33 cellular contexts compared by ENCODE assay signal in the genomic region with DNA sequence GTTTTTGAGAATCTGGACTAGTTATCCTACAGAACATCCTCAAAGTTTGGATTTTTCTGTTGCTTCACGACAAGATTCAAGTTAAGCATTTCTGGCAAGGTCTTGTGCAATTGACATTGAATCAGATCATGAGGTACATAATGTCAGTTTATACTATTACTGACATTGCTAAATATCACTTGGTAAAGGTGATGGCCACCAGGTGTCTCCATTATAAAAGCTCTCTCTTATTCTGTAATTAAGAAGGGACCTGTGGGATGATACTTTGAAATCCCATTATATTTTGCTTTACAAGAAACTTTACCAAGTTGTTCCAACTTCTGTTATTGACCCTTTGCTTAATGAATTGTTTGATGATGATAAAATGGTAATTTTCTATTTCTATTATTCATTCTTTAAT.
DNase-seq lines count a peak whose midpoint lies in the region; ATAC-seq, FAIRE-seq and TF ChIP-seq lines count a peak whose summit lies in the region.
"Had no signal": no experiment of that assay in that cellular context is flagged by ENCODE, and none has a peak within 500 bp of the region (broad histone marks: within the 10 kb centered on the region; RNA-seq: fewer than 3 reads in every experiment).

No MANE protein-coding gene starts in this region.

- no peak overlapping the region for H2AFZ ChIP-seq in MM.1S (ENCODE audit: low read length)

- H3K9ac ChIP-seq in MM.1S (ENCODE audit: low read length) = no peak overlapping the region

- H3K4me2 ChIP-seq in MM.1S (ENCODE audit: low read depth, low read length) = no peak overlapping the region

- H3K27ac Mint-ChIP-seq in endothelial cell (ENCODE audit: unreplicated experiment) = peak overlapping the region; percentile 90
- H3K27ac Mint-ChIP-seq: activated CD8-positive, alpha-beta T cell treated with anti-CD3 and anti-CD28 coated beads, Interleukin-2, amount 10 ng/mL, durations not matched to agents 7 days and 5 days; activated naive CD4-positive, alpha-beta T cell treated with anti-CD3 and anti-CD28 coated beads, Interleukin-2, amount 10 ng/mL, durations not matched to agents 7 days and 5 days; activated T-helper 17 cell treated with anti-CD3 and anti-CD28 coated beads, Interleukin-2, amount 50 U/mL, for 72 hours; memory B cell; nephron; T-helper 2 cell treated with Interferon-gamma antibody and Interleukin-4, amounts not matched to agents 5 μg/mL and 100 μg/mL, for 36 hours had no signal

- H3K4me1 ChIP-seq in MM.1S (ENCODE audit: low read length) = no peaks in the 10 kb centered on the region
- H3K4me1 ChIP-seq: adrenal gland, gastroesophageal sphincter, Peyer's patch, tibial artery had no signal

- TF ChIP-seq CTCF in D721Med (IDR thresholded peaks at IDR 0.05; ENCODE audit: insufficient read depth, missing control alignments) (peak; percentile 14), MM.1S (IDR thresholded peaks at IDR 0.05; ENCODE audit: low read length) (0 out of 2 replicates have a peak, but pooled peaks have one; percentile 4), endothelial cell (IDR thresholded peaks at IDR 0.05; ENCODE audit: unreplicated experiment) (no peak)

- no peaks in the 10 kb centered on the region for H3K9me3 Mint-ChIP-seq in endothelial cell (ENCODE audit: unreplicated experiment)
- H3K9me3 Mint-ChIP-seq: IgD-negative memory B cell; memory B cell; nephron; T-helper 2 cell treated with Interferon-gamma antibody and Interleukin-4, amounts not matched to agents 5 μg/mL and 100 μg/mL, for 36 hours had no signal

- H3K27me3 Mint-ChIP-seq in endothelial cell (ENCODE audit: unreplicated experiment) = no peaks in the 10 kb centered on the region
- H3K27me3 Mint-ChIP-seq: activated naive CD4-positive, alpha-beta T cell treated with anti-CD3 and anti-CD28 coated beads, Interleukin-2, amount 10 ng/mL, durations not matched to agents 7 days and 5 days; activated T-helper 17 cell treated with anti-CD3 and anti-CD28 coated beads, Interleukin-2, amount 50 U/mL, for 72 hours; CD4-positive, alpha-beta memory T cell; memory B cell had no signal

- H3K4me1 Mint-ChIP-seq in endothelial cell (ENCODE audit: unreplicated experiment) = peaks cover 12% of the 10 kb centered on the region
- H3K4me1 Mint-ChIP-seq: activated T-helper 17 cell treated with anti-CD3 and anti-CD28 coated beads, Interleukin-2, amount 50 U/mL, for 72 hours; memory B cell; nephron had no signal

- H3F3A ChIP-seq in MM.1S (ENCODE audit: insufficient read depth, low read length) = no peaks in the 10 kb centered on the region

- no peaks in the 10 kb centered on the region for H3K79me2 ChIP-seq in MM.1S (ENCODE audit: low read length)

- H3K4me3 Mint-ChIP-seq in endothelial cell (ENCODE audit: unreplicated experiment) = no peak overlapping the region
- H3K4me3 Mint-ChIP-seq: activated CD8-positive, alpha-beta T cell treated with anti-CD3 and anti-CD28 coated beads, Interleukin-2, amount 10 ng/mL, durations not matched to agents 7 days and 5 days; activated naive CD4-positive, alpha-beta T cell treated with anti-CD3 and anti-CD28 coated beads, Interleukin-2, amount 10 ng/mL, durations not matched to agents 7 days and 5 days; memory B cell; nephron; T-helper 2 cell treated with Interferon-gamma antibody and Interleukin-4, amounts not matched to agents 5 μg/mL and 100 μg/mL, for 36 hours had no signal

- H4K20me1 ChIP-seq in MM.1S (ENCODE audit: insufficient read depth, low read length) = no peaks in the 10 kb centered on the region

- no peaks in the 10 kb centered on the region for H3K9me3 ChIP-seq in MM.1S (replicated peaks; ENCODE audit: insufficient read depth, low read length)
- H3K9me3 ChIP-seq: adrenal gland, body of pancreas, gastroesophageal sphincter, Peyer's patch, tibial artery had no signal

- ATAC-seq in GM21447 (IDR thresholded peaks at IDR 0.05; ENCODE audit: unreplicated experiment) = no peak
- ATAC-seq: activated CD8-positive, alpha-beta T cell treated with anti-CD3 and anti-CD28 coated beads, Interleukin-2, amount 10 ng/mL, durations not matched to agents 7 days and 5 days; activated T-helper 17 cell treated with anti-CD3 and anti-CD28 coated beads, Interleukin-2, amount 50 U/mL, for 72 hours; body of pancreas; gastroesophageal sphincter; left cardiac atrium had no signal

- H3K36me3 Mint-ChIP-seq in endothelial cell (ENCODE audit: low read depth, unreplicated experiment) = no peaks in the 10 kb centered on the region
- H3K36me3 Mint-ChIP-seq: activated naive CD4-positive, alpha-beta T cell treated with anti-CD3 and anti-CD28 coated beads, Interleukin-2, amount 10 ng/mL, durations not matched to agents 7 days and 5 days; CD4-positive, alpha-beta memory T cell; IgD-negative memory B cell; memory B cell had no signal

- DNase-seq in NCI-H2171 treated with DMSO at 0.1 percent for 48 hours (lab: John Stamatoyannopoulos, UW) = peak; percentile 19
- no peak for DNase-seq in NCI-H2171 (lab: John Stamatoyannopoulos, UW)
- DNase-seq in D721Med (ENCODE audit: insufficient read length, low spot score) = no peak
- no peak for DNase-seq in MM.1S
- no peak for DNase-seq in endothelial cell (ENCODE audit: low spot score)
- DNase-seq in ureter (ENCODE audit: low spot score) = no peak
- DNase-seq in germinal center (ENCODE audit: low spot score) = no peak
- DNase-seq: activated CD8-positive, alpha-beta T cell treated with anti-CD3 and anti-CD28 coated beads, Interleukin-2, amount 10 ng/mL, durations not matched to agents 7 days and 5 days; activated naive CD4-positive, alpha-beta T cell treated with anti-CD3 and anti-CD28 coated beads, Interleukin-2, amount 10 ng/mL, durations not matched to agents 7 days and 5 days; adrenal gland; AML-193; body of pancreas; CD4-positive, alpha-beta memory T cell; DMS153; hippocampal formation; left cardiac atrium; NCI-H1092 treated with DMSO at 0.1 percent for 48 hours; NCI-H2029; NCI-H446 treated with DMSO at 0.1 percent for 48 hours; Peyer's patch; SIG-M5; stimulated activated CD4-positive, alpha-beta T cell treated with anti-CD3 and anti-CD28 coated beads, Interleukin-15, amount 100 ng/mL, for 24 hours; stimulated activated CD4-positive, alpha-beta T cell treated with anti-CD3 and anti-CD28 coated beads, Interleukin-4, amount 100 ng/mL, for 4 hours; tibial artery had no signal

- FAIRE-seq in D721Med (lab: Jason Lieb, UNC) = peak; percentile 11
- FAIRE-seq: endometrium, G401.6 had no signal

- no peak overlapping the region for H3K4me3 ChIP-seq in MM.1S (ENCODE audit: low read length)
- H3K4me3 ChIP-seq: adrenal gland, body of pancreas, gastroesophageal sphincter, Peyer's patch, tibial artery had no signal

- no peak overlapping the region for H3K27ac ChIP-seq in MM.1S (ENCODE audit: low read length)
- H3K27ac ChIP-seq: adrenal gland, body of pancreas, gastroesophageal sphincter, Peyer's patch, tibial artery had no signal

- no peaks in the 10 kb centered on the region for H3K36me3 ChIP-seq in MM.1S (replicated peaks; ENCODE audit: insufficient read depth, low read length)
- H3K36me3 ChIP-seq: adrenal gland, gastroesophageal sphincter, Peyer's patch, tibial artery had no signal

- no peaks in the 10 kb centered on the region for H3K9me2 ChIP-seq in MM.1S (replicated peaks; ENCODE audit: insufficient read depth, low read length)

- no peaks in the 10 kb centered on the region for H3K27me3 ChIP-seq in MM.1S (replicated peaks; ENCODE audit: insufficient read depth, low read length)
- H3K27me3 ChIP-seq: adrenal gland, body of pancreas, gastroesophageal sphincter, Peyer's patch, tibial artery had no signal
